ENCODE assay signal across 8 cellular contexts in the genomic region with DNA sequence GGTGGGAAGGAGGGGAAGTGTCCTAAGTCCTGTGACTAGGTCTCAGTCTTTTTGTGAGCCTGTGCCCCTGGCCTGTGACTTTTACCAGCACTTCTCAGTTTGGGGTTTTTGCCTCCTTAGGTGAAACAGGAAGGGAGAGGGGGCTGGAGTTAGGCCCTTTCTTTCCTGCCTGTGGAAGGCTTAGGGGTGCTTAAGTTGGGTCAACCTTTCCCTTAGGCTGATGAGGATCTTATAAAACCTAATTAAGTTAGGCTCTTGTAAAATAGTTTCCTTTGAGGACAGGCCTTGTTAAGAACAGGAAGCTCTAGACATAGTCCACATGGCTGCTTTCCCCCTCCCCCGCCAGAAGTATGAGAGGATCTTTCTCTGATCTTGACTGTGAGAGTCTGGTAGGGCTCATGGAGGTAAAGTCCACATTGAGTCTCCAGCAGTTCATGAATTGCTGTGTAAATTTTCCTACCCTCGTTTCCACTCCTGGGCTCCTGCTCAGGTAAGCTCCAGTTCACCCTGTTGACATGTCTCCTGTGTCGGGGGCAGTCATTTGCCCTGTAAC. TPM values are rescaled to one million over a fixed set of nuclear protein-coding genes. Genes with fewer than 3 reads are reported as not detected.
DNase-seq lines count a peak whose midpoint lies in the region; ATAC-seq, FAIRE-seq and TF ChIP-seq lines count a peak whose summit lies in the region.

No MANE protein-coding gene starts in this region.

- DNase-seq in activated CD4-positive, alpha-beta T cell treated with anti-CD3 and anti-CD28 coated beads for 36 hours: peak; percentile 58
- no peak for DNase-seq in activated CD4-positive, alpha-beta T cell treated with anti-CD3 and anti-CD28 coated beads for 1 hour
- no peak for DNase-seq in T-helper 2 cell treated with Interferon-gamma antibody and Interleukin-4, amounts not matched to agents 5 μg/mL and 100 μg/mL, for 36 hours (ENCODE audit: low spot score)
- peak; percentile 59 for DNase-seq in endothelial cell of umbilical vein (ENCODE audit: low read depth, low spot score)
- no peak for DNase-seq in NCI-H2107 treated with DMSO at 0.1 percent for 48 hours (lab: John Stamatoyannopoulos, UW; ENCODE audit: unreplicated experiment)
- no peak for DNase-seq in inferior parietal cortex (ENCODE audit: extremely low spot score)
- DNase-seq in Right ventricle myocardium inferior (ENCODE audit: missing footprints): no peak

- BruUV-seq in endothelial cell of umbilical vein (replicated peaks; lab: Mats Ljungman, UMichigan): no TSS peak

- ATAC-seq in activated CD4-positive, alpha-beta T cell treated with anti-CD3 and anti-CD28 coated beads for 36 hours: peak; percentile 89
- ATAC-seq in Right ventricle myocardium inferior: no peak

- peak; percentile 28 for FAIRE-seq in endothelial cell of umbilical vein (lab: Jason Lieb, UNC)

- dilution Hi-C loops in endothelial cell of umbilical vein (cut with MboI; ENCODE audit: extremely low pct_ligation_motif_present, low sequenced_read_pairs): no loop called here

- H3K27ac Mint-ChIP-seq in activated CD4-positive, alpha-beta T cell treated with anti-CD3 and anti-CD28 coated beads for 36 hours: peak overlapping the region; percentile 83
- H3K27ac Mint-ChIP-seq in T-helper 2 cell treated with Interferon-gamma antibody and Interleukin-4, amounts not matched to agents 5 μg/mL and 100 μg/mL, for 36 hours: peak overlapping the region; percentile 78
- peak overlapping the region; percentile 84 for H3K27ac Mint-ChIP-seq in stimulated activated naive CD8-positive, alpha-beta T cell treated with anti-CD3 and anti-CD28 coated beads, Interleukin-15, Interleukin-2, amounts not matched to agents 100 ng/mL and 50 ng/mL, for 24 hours

- POLR2A ChIA-PET in activated CD4-positive, alpha-beta T cell treated with anti-CD3 and anti-CD28 coated beads for 36 hours (lab: Charles Lee): no interaction called here
- POLR2A ChIA-PET in endothelial cell of umbilical vein (lab: Charles Lee): no interaction called here

- no peak overlapping the region for H3K9ac ChIP-seq in endothelial cell of umbilical vein (replicated peaks; ENCODE audit: extremely low read depth, insufficient read depth, low read length)

- H3K27me3 Mint-ChIP-seq in activated CD4-positive, alpha-beta T cell treated with anti-CD3 and anti-CD28 coated beads for 36 hours: no peaks in the 10 kb centered on the region
- no peaks in the 10 kb centered on the region for H3K27me3 Mint-ChIP-seq in T-helper 2 cell treated with Interferon-gamma antibody and Interleukin-4, amounts not matched to agents 5 μg/mL and 100 μg/mL, for 36 hours (ENCODE audit: low read depth)
- H3K27me3 Mint-ChIP-seq in stimulated activated naive CD8-positive, alpha-beta T cell treated with anti-CD3 and anti-CD28 coated beads, Interleukin-15, Interleukin-2, amounts not matched to agents 100 ng/mL and 50 ng/mL, for 24 hours: no peaks in the 10 kb centered on the region

- H3K9me1 ChIP-seq in endothelial cell of umbilical vein (replicated peaks; ENCODE audit: control insufficient read depth, extremely low read depth, insufficient read depth, low read length): no peaks in the 10 kb centered on the region

- H3K36me3 ChIP-seq in endothelial cell of umbilical vein (ENCODE audit: control insufficient read depth in 2 of 2, extremely low read depth in 1 of 2, insufficient read depth in 2 of 2, low read length in 2 of 2): peaks cover 0 to 2% of the 10 kb centered on the region in 2 experiments

- H3K4me1 ChIP-seq in endothelial cell of umbilical vein (ENCODE audit: control insufficient read depth, extremely low read depth, insufficient read depth, low read length): peaks cover 7% of the 10 kb centered on the region

- no peaks in the 10 kb centered on the region for H3K9me3 ChIP-seq in endothelial cell of umbilical vein (replicated peaks; ENCODE audit: control insufficient read depth, insufficient read depth, low read length)

- CTCF ChIA-PET in activated CD4-positive, alpha-beta T cell treated with anti-CD3 and anti-CD28 coated beads for 36 hours (lab: Charles Lee): interaction anchor here (0.6 to 1.1 kb wide), 3 partner anchors 10 to 109 kb away, joined by 3 read pairs; no protein-coding TSS in a partner anchor
- CTCF ChIA-PET in endothelial cell of umbilical vein (lab: Charles Lee): interaction anchor here (1.0 kb wide), 1 partner anchor 9 kb away, joined by 3 read pairs; no protein-coding TSS in a partner anchor

- no peaks in the 10 kb centered on the region for H4K20me1 ChIP-seq in endothelial cell of umbilical vein (replicated peaks; ENCODE audit: control insufficient read depth, extremely low read depth, insufficient read depth, low read length)

- H3K36me3 Mint-ChIP-seq in activated CD4-positive, alpha-beta T cell treated with anti-CD3 and anti-CD28 coated beads for 36 hours (ENCODE audit: low read depth): peaks cover 6% of the 10 kb centered on the region
- peaks cover 11% of the 10 kb centered on the region for H3K36me3 Mint-ChIP-seq in T-helper 2 cell treated with Interferon-gamma antibody and Interleukin-4, amounts not matched to agents 5 μg/mL and 100 μg/mL, for 36 hours (ENCODE audit: low read depth)
- peaks cover 7% of the 10 kb centered on the region for H3K36me3 Mint-ChIP-seq in stimulated activated naive CD8-positive, alpha-beta T cell treated with anti-CD3 and anti-CD28 coated beads, Interleukin-15, Interleukin-2, amounts not matched to agents 100 ng/mL and 50 ng/mL, for 24 hours (ENCODE audit: low read depth)

- H3K79me2 ChIP-seq in endothelial cell of umbilical vein (ENCODE audit: control insufficient read depth, insufficient read depth, low read length): no peaks in the 10 kb centered on the region

- no peak overlapping the region for H3K27ac ChIP-seq in endothelial cell of umbilical vein (ENCODE audit: insufficient read depth, low read depth, low read length)

- no peaks in the 10 kb centered on the region for H3K9me3 Mint-ChIP-seq in activated CD4-positive, alpha-beta T cell treated with anti-CD3 and anti-CD28 coated beads for 36 hours (ENCODE audit: low read depth)
- H3K9me3 Mint-ChIP-seq in T-helper 2 cell treated with Interferon-gamma antibody and Interleukin-4, amounts not matched to agents 5 μg/mL and 100 μg/mL, for 36 hours: no peaks in the 10 kb centered on the region
- H3K9me3 Mint-ChIP-seq in stimulated activated naive CD8-positive, alpha-beta T cell treated with anti-CD3 and anti-CD28 coated beads, Interleukin-15, Interleukin-2, amounts not matched to agents 100 ng/mL and 50 ng/mL, for 24 hours: no peaks in the 10 kb centered on the region

- H3K4me1 Mint-ChIP-seq in activated CD4-positive, alpha-beta T cell treated with anti-CD3 and anti-CD28 coated beads for 36 hours: peaks cover 27% of the 10 kb centered on the region
- peaks cover 25% of the 10 kb centered on the region for H3K4me1 Mint-ChIP-seq in T-helper 2 cell treated with Interferon-gamma antibody and Interleukin-4, amounts not matched to agents 5 μg/mL and 100 μg/mL, for 36 hours (ENCODE audit: low read depth)
- H3K4me1 Mint-ChIP-seq in stimulated activated naive CD8-positive, alpha-beta T cell treated with anti-CD3 and anti-CD28 coated beads, Interleukin-15, Interleukin-2, amounts not matched to agents 100 ng/mL and 50 ng/mL, for 24 hours (ENCODE audit: low read depth): peaks cover 33% of the 10 kb centered on the region

- H3K4me3 ChIP-seq in endothelial cell of umbilical vein (replicated peaks in 1 of 3; ENCODE audit: insufficient read depth in 1 of 3, low read depth in 1 of 3, low read length in 3 of 3): no peak overlapping the region

- TF ChIP-seq POLR2A in endothelial cell of umbilical vein (IDR thresholded peaks at IDR 0.05; ENCODE audit: low read depth, low read length): no peak

- peak overlapping the region; percentile 14 for H2AFZ ChIP-seq in endothelial cell of umbilical vein (ENCODE audit: low read depth, low read length)

- H3K27me3 ChIP-seq in endothelial cell of umbilical vein (ENCODE audit: control insufficient read depth in 2 of 2, insufficient read depth in 2 of 2, low read length in 2 of 2): no peaks in the 10 kb centered on the region

- no peak overlapping the region for H3K4me3 Mint-ChIP-seq in activated CD4-positive, alpha-beta T cell treated with anti-CD3 and anti-CD28 coated beads for 36 hours
- H3K4me3 Mint-ChIP-seq in T-helper 2 cell treated with Interferon-gamma antibody and Interleukin-4, amounts not matched to agents 5 μg/mL and 100 μg/mL, for 36 hours: peak overlapping the region; percentile 54
- peak overlapping the region; percentile 9 for H3K4me3 Mint-ChIP-seq in stimulated activated naive CD8-positive, alpha-beta T cell treated with anti-CD3 and anti-CD28 coated beads, Interleukin-15, Interleukin-2, amounts not matched to agents 100 ng/mL and 50 ng/mL, for 24 hours

- H3K4me2 ChIP-seq in endothelial cell of umbilical vein (ENCODE audit: insufficient read depth, low read length): no peak overlapping the region

- TF ChIP-seq CTCF in endothelial cell of umbilical vein (IDR thresholded peaks at IDR 0.05; ENCODE audit: extremely low read depth in 1 of 2, insufficient read depth in 1 of 2, low read depth in 1 of 2, low read length in 2 of 2): no peak

- intact Hi-C loops in activated CD4-positive, alpha-beta T cell treated with anti-CD3 and anti-CD28 coated beads for 36 hours (cut with DNase I, micrococcal nuclease): no loop called here
- intact Hi-C loops in endothelial cell of umbilical vein (cut with micrococcal nuclease) (no loop called here), Right ventricle myocardium inferior (cut with DNase I) (no loop called here)

RNA-seq across cellular contexts. Expression of gene DNASE1, which starts 17.0 kb away (rescaled TPM):
- total RNA-seq in activated CD4-positive, alpha-beta T cell treated with anti-CD3 and anti-CD28 coated beads for 36 hours: 10 to 100 TPM; 10.1 to 11.3 TPM
- total RNA-seq in endothelial cell of umbilical vein: 12.2 and 13.5 TPM in 2 replicates
- 11.1 and 16.2 TPM in 2 replicates for polyA plus RNA-seq in endothelial cell of umbilical vein
- polyA plus RNA-seq in endothelial cell of umbilical vein (2011; cell fraction: cytosol; rRNA removed): 6.4 and 8.0 TPM in 2 replicates
- 38.4 and 49.4 TPM in 2 replicates for polyA plus RNA-seq in endothelial cell of umbilical vein (2011; cell fraction: nucleus; rRNA removed)
- 5.3 and 8.5 TPM in 2 replicates for polyA plus RNA-seq in endothelial cell of umbilical vein (2012)
- polyA minus RNA-seq in endothelial cell of umbilical vein: 32.7 and 38.0 TPM in 2 replicates
- polyA minus RNA-seq in endothelial cell of umbilical vein (2011; cell fraction: cytosol; rRNA and poly(A)+ RNA removed): 1.1 TPM
- polyA minus RNA-seq in endothelial cell of umbilical vein (2011; cell fraction: nucleus; rRNA and poly(A)+ RNA removed): 24.5 and 37.3 TPM in 2 replicates
- total RNA-seq in Right ventricle myocardium inferior: 7.5 TPM

RNA-seq across cellular contexts. Expression of gene SLX4, which starts 26.0 kb away (rescaled TPM):
- 10 to 100 TPM; 10.7 to 11.7 TPM for total RNA-seq in activated CD4-positive, alpha-beta T cell treated with anti-CD3 and anti-CD28 coated beads for 36 hours
- total RNA-seq in endothelial cell of umbilical vein (8.9 and 9.3 TPM in 2 replicates), Right ventricle myocardium inferior (3.3 TPM)
- 2.8 and 2.9 TPM in 2 replicates for polyA plus RNA-seq in endothelial cell of umbilical vein
- polyA plus RNA-seq in endothelial cell of umbilical vein (2011; cell fraction: cytosol; rRNA removed): 1.6 and 2.0 TPM in 2 replicates
- 10.2 and 10.9 TPM in 2 replicates for polyA plus RNA-seq in endothelial cell of umbilical vein (2011; cell fraction: nucleus; rRNA removed)
- 3.6 and 4.5 TPM in 2 replicates for polyA plus RNA-seq in endothelial cell of umbilical vein (2012)
- polyA minus RNA-seq in endothelial cell of umbilical vein: 3.2 and 5.1 TPM in 2 replicates
- polyA minus RNA-seq in endothelial cell of umbilical vein (2011; cell fraction: cytosol; rRNA and poly(A)+ RNA removed): 2.2 TPM
- 6.3 and 7.2 TPM in 2 replicates for polyA minus RNA-seq in endothelial cell of umbilical vein (2011; cell fraction: nucleus; rRNA and poly(A)+ RNA removed)

Comparison
In these comparisons a context has a peak if more than half of its experiments do, and no peak if none do; other contexts are left out.
1. DNase-seq: peak in activated CD4-positive, alpha-beta T cell treated with anti-CD3 and anti-CD28 coated beads for 36 hours (single experiment) and endothelial cell of umbilical vein (single experiment); none in activated CD4-positive, alpha-beta T cell treated with anti-CD3 and anti-CD28 coated beads for 1 hour (single experiment), T-helper 2 cell treated with Interferon-gamma antibody and Interleukin-4, amounts not matched to agents 5 μg/mL and 100 μg/mL, for 36 hours (single experiment), NCI-H2107 treated with DMSO at 0.1 percent for 48 hours (single experiment), inferior parietal cortex (single experiment) and Right ventricle myocardium inferior (single experiment).
2. Peak in every context shown above with its lines, with median percentiles within 50 percentile points of each other: H3K27ac Mint-ChIP-seq.